ENCODE assay signal across 9 cellular contexts in the genomic region with DNA sequence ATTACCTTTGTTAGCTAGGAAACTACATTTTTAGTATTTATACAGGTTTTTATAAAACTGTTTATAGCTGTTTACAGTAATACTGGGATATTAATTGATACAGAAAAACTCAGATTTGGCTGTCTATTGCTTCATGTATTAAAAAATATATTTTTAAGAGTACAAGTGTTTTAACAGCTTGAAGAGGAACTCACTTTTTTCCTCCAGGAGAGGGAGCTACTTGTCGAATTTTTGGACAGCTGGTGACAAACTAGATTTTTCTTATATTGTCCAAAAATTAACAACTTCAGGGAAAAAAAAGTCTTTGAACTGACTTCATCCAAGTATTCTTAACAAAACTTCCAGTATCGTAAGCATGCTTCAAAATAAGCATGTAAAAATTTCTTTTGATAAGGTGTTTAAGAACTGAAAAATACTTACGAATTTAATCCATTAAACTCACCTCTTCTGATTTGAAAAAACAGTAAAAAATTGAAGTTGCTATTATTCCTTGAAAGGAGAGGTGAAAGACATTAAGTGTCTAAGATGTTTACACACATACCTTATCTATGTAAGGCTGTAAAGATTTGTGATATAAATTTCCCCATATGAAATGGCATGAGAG. TPM values are rescaled to one million over a fixed set of nuclear protein-coding genes. Genes with fewer than 3 reads are reported as not detected.
DNase-seq lines count a peak whose midpoint lies in the region; ATAC-seq and TF ChIP-seq lines count a peak whose summit lies in the region.
"Had no signal": no experiment of that assay in that cellular context is flagged by ENCODE, and none has a peak within 500 bp of the region (broad histone marks: within the 10 kb centered on the region; RNA-seq: fewer than 3 reads in every experiment).

No MANE protein-coding gene starts in this region.

- no peaks in the 10 kb centered on the region for H4K20me1 ChIP-seq in H9 (ENCODE audit: control insufficient read depth, insufficient read depth, insufficient read length)
- H4K20me1 ChIP-seq in OCI-LY3 (ENCODE audit: insufficient read depth, low read length) = peaks cover 58% of the 10 kb centered on the region
- H4K20me1 ChIP-seq in osteoblast (ENCODE audit: insufficient read depth, low read length) = no peaks in the 10 kb centered on the region

- H3T11ph ChIP-seq in H9 (ENCODE audit: low read length) = no peak overlapping the region

- H2AK5ac ChIP-seq in H9 (ENCODE audit: insufficient read length, low read length) = no peak overlapping the region

- H3K23me2 ChIP-seq in H9 (ENCODE audit: insufficient read length, low read depth, low read length, poor library complexity, severe bottlenecking) = peaks cover 20% of the 10 kb centered on the region

- H3K79me1 ChIP-seq in H9 (ENCODE audit: insufficient read depth, low read depth, low read length, poor library complexity, severe bottlenecking) = no peaks in the 10 kb centered on the region

- H3K9me3 ChIP-seq in H9 (ENCODE audit: control insufficient read depth, low read depth, low read length) (no peaks in the 10 kb centered on the region), OCI-LY3 (ENCODE audit: insufficient read depth, low read length) (no peaks in the 10 kb centered on the region), endodermal cell (ENCODE audit: control insufficient read depth, low read length) (no peaks in the 10 kb centered on the region), osteoblast (ENCODE audit: low read depth, low read length) (no peaks in the 10 kb centered on the region)

- H3K4me3 Mint-ChIP-seq in H9 (no peak overlapping the region), endodermal cell (peak overlapping the region; percentile 86)
- H3K4me3 Mint-ChIP-seq in activated T-cell treated with anti-CD3 and anti-CD28 coated beads, Interleukin-2, amount 50 U/mL, for 4 hours = no peak overlapping the region

- H2AFZ ChIP-seq in H9 (ENCODE audit: low read length) (no peak overlapping the region), OCI-LY3 (ENCODE audit: low read depth, low read length) (no peak overlapping the region), osteoblast (ENCODE audit: low read length) (no peak overlapping the region)

- peaks cover 13% of the 10 kb centered on the region; the same call in 1 of the 2 replicates for H3K79me2 ChIP-seq in H9 (ENCODE audit: insufficient read depth, low read length)
- peaks cover 87% of the 10 kb centered on the region for H3K79me2 ChIP-seq in OCI-LY3 (ENCODE audit: low read length)
- H3K79me2 ChIP-seq in osteoblast (ENCODE audit: insufficient read depth, low read length) = peaks cover 31% of the 10 kb centered on the region

- H4K8ac ChIP-seq in H9 (replicated peaks; ENCODE audit: insufficient read length, low read depth, low read length) = no peak overlapping the region

- H2BK5ac ChIP-seq in H9 (ENCODE audit: insufficient read length, low read length) = no peak overlapping the region

- TF ChIP-seq CTCF in H9 (conservative IDR thresholded peaks at IDR 0.05) (peak; percentile 70), OCI-LY3 (IDR thresholded peaks at IDR 0.05; ENCODE audit: low read depth, low read length) (peak; percentile 77), endodermal cell (conservative IDR thresholded peaks at IDR 0.05) (peak; percentile 82), osteoblast (IDR thresholded peaks at IDR 0.05; ENCODE audit: extremely low read depth, low read depth, low read length) (peak; percentile 64)

- H3K27me3 Mint-ChIP-seq in H9 (ENCODE audit: low read depth) (no peaks in the 10 kb centered on the region), endodermal cell (ENCODE audit: insufficient read depth) (no peaks in the 10 kb centered on the region)
- no peaks in the 10 kb centered on the region for H3K27me3 Mint-ChIP-seq in activated T-cell treated with anti-CD3 and anti-CD28 coated beads, Interleukin-2, amount 50 U/mL, for 4 hours (ENCODE audit: low read depth)
- H3K27me3 Mint-ChIP-seq: memory B cell had no signal

- H3K36me3 Mint-ChIP-seq in H9 (ENCODE audit: insufficient read depth in 1 of 3, low read depth in 3 of 3) = peaks cover 0 to 4% (median 4%) of the 10 kb centered on the region in 3 experiments; a peak in 4 of 7 replicates
- peaks cover 3% of the 10 kb centered on the region for H3K36me3 Mint-ChIP-seq in endodermal cell (ENCODE audit: low read depth)
- H3K36me3 Mint-ChIP-seq in activated T-cell treated with anti-CD3 and anti-CD28 coated beads, Interleukin-2, amount 50 U/mL, for 4 hours (ENCODE audit: insufficient read depth) = no peaks in the 10 kb centered on the region
- H3K36me3 Mint-ChIP-seq: memory B cell had no signal

- H2BK15ac ChIP-seq in H9 (ENCODE audit: low read depth, low read length) = no peak overlapping the region

- no peak overlapping the region for H2BK120ac ChIP-seq in H9 (ENCODE audit: low read depth, low read length, poor library complexity, severe bottlenecking)

- H3K27ac Mint-ChIP-seq in H9 (no peak overlapping the region), endodermal cell (no peak overlapping the region)

- H3K18ac ChIP-seq in H9 (ENCODE audit: insufficient read length, low read depth, low read length) = no peak overlapping the region

- H3K4me1 Mint-ChIP-seq in H9 (peaks cover 39 to 48% of the 10 kb centered on the region in 2 experiments), endodermal cell (peaks cover 35% of the 10 kb centered on the region)
- H3K4me1 Mint-ChIP-seq in activated T-cell treated with anti-CD3 and anti-CD28 coated beads, Interleukin-2, amount 50 U/mL, for 4 hours (ENCODE audit: low read depth) = peaks cover 48% of the 10 kb centered on the region

- DNase-seq in Ammon's horn (ENCODE audit: low spot score) (peak; percentile 64), H9 (no peak), endodermal cell (no peak), osteoblast (ENCODE audit: insufficient read length, low spot score, missing footprints) (peak; percentile 17), NK-92 (lab: John Stamatoyannopoulos, UW; ENCODE audit: unreplicated experiment) (no peak)
- no peak for DNase-seq in activated T-cell treated with anti-CD3 and anti-CD28 coated beads, Interleukin-2, amount 50 U/mL, for 4 hours

- no peak overlapping the region for H3K9ac ChIP-seq in H9 (ENCODE audit: extremely low read depth, insufficient read length, low read length)
- peak overlapping the region; percentile 98 for H3K9ac ChIP-seq in OCI-LY3 (ENCODE audit: low read length)
- peak overlapping the region; percentile 66 for H3K9ac ChIP-seq in endodermal cell (ENCODE audit: extremely low read depth, low read length, poor library complexity, severe bottlenecking)

- no peak overlapping the region for H4K91ac ChIP-seq in H9 (ENCODE audit: insufficient read length, low read depth, low read length)

- no peak overlapping the region for H4K5ac ChIP-seq in H9 (ENCODE audit: insufficient read length, low read depth, low read length)

- no peak overlapping the region for H2BK12ac ChIP-seq in H9 (ENCODE audit: insufficient read length, low read depth, low read length)

- no peak overlapping the region for H2BK20ac ChIP-seq in H9 (ENCODE audit: low read depth, low read length, poor library complexity, severe bottlenecking)

- no peak overlapping the region for H3K56ac ChIP-seq in H9 (ENCODE audit: insufficient read length, low read depth, low read length)

- no peak for ATAC-seq in activated T-cell treated with anti-CD3 and anti-CD28 coated beads, Interleukin-2, amount 50 U/mL, for 4 hours
- no peak for ATAC-seq in GM18909 (IDR thresholded peaks at IDR 0.05; ENCODE audit: poor library complexity, unreplicated experiment)

- no peak overlapping the region for H3K4ac ChIP-seq in H9 (ENCODE audit: low read depth, low read length)

- no peak overlapping the region for H3K23ac ChIP-seq in H9 (ENCODE audit: insufficient read length, low read depth, low read length)

- H3K9me3 Mint-ChIP-seq in H9 (no peaks in the 10 kb centered on the region; a peak in 3 of 5 replicates), endodermal cell (no peaks in the 10 kb centered on the region)
- H3K9me3 Mint-ChIP-seq in activated T-cell treated with anti-CD3 and anti-CD28 coated beads, Interleukin-2, amount 50 U/mL, for 4 hours = no peaks in the 10 kb centered on the region
- H3K9me3 Mint-ChIP-seq: memory B cell had no signal

- H3K27ac ChIP-seq in H9 (ENCODE audit: insufficient read length, low read depth, low read length) (no peak overlapping the region), OCI-LY3 (ENCODE audit: low read length) (peak overlapping the region; percentile 95), endodermal cell (ENCODE audit: low read depth, low read length) (no peak overlapping the region), osteoblast (ENCODE audit: low read depth, low read length) (peak overlapping the region; percentile 48)

- H3K27me3 ChIP-seq in H9 (ENCODE audit: insufficient read depth, low read length) = no peaks in the 10 kb centered on the region
- no peaks in the 10 kb centered on the region for H3K27me3 ChIP-seq in OCI-LY3 (ENCODE audit: low read depth, low read length)
- no peaks in the 10 kb centered on the region for H3K27me3 ChIP-seq in endodermal cell (ENCODE audit: control insufficient read depth, insufficient read depth, low read length, poor library complexity, severe bottlenecking)
- H3K27me3 ChIP-seq in osteoblast (ENCODE audit: insufficient read depth, low read length) = no peaks in the 10 kb centered on the region

- peak overlapping the region; percentile 97 for H3K4me3 ChIP-seq in OCI-LY3 (ENCODE audit: low read length)
- peak overlapping the region; percentile 96 for H3K4me3 ChIP-seq in endodermal cell (ENCODE audit: low read length)
- H3K4me3 ChIP-seq in osteoblast (ENCODE audit: insufficient read depth, low read length) = no peak overlapping the region

- no peak overlapping the region for H3K14ac ChIP-seq in H9 (ENCODE audit: insufficient read depth, low read length)

- no peaks in the 10 kb centered on the region; the same call in 1 of the 2 replicates for H3K4me1 ChIP-seq in H9 (ENCODE audit: insufficient read depth, low read length)
- H3K4me1 ChIP-seq in OCI-LY3 (ENCODE audit: low read length) = peaks cover 37% of the 10 kb centered on the region
- no peaks in the 10 kb centered on the region for H3K4me1 ChIP-seq in endodermal cell (ENCODE audit: control insufficient read depth, insufficient read depth, low read length)
- peaks cover 28% of the 10 kb centered on the region for H3K4me1 ChIP-seq in osteoblast (ENCODE audit: insufficient read depth, low read length)

- no CpG with 5 or more reads among the region's 3 CpGs for WGBS in H9 (ENCODE audit: extremely low coverage, insufficient read length, low lambda C conversion rate)
- WGBS in endodermal cell (ENCODE audit: insufficient coverage in 1 of 2, insufficient read length in 1 of 2), 2 experiments = 42% methylated on average over 2 of the region's 3 CpGs; no CpG with 5 or more reads in 1 of the 2 experiments

- peaks cover 7% of the 10 kb centered on the region for H3K36me3 ChIP-seq in OCI-LY3 (replicated peaks; ENCODE audit: low read depth, low read length)
- H3K36me3 ChIP-seq in endodermal cell (ENCODE audit: control insufficient read depth, insufficient read depth, low read length) = no peaks in the 10 kb centered on the region
- no peaks in the 10 kb centered on the region for H3K36me3 ChIP-seq in osteoblast (ENCODE audit: insufficient read depth, low read length)

- no peak overlapping the region for H3K4me2 ChIP-seq in H9 (ENCODE audit: insufficient read depth, insufficient read length, low read length)
- peak overlapping the region; percentile 79 for H3K4me2 ChIP-seq in OCI-LY3 (ENCODE audit: low read length)
- no peak overlapping the region for H3K4me2 ChIP-seq in osteoblast (ENCODE audit: insufficient read depth, low read length)

RNA-seq across cellular contexts. Expression of a gene that starts 4.0 kb away (rescaled TPM):
- 22.0 and 22.9 TPM in 2 replicates for total RNA-seq in H9 (2021)
- 10 to 100 TPM; 40.5 to 42.5 TPM for total RNA-seq in endodermal cell
- 24.6 TPM for polyA plus RNA-seq in endodermal cell (2013, experiment 1 of 2)
- 23.2 TPM for polyA plus RNA-seq in endodermal cell (2013, experiment 2 of 2)
- 18.0 and 38.0 TPM in 2 replicates for total RNA-seq in osteoblast
- 1 to 10 TPM; 7.3 to 8.5 (median 8.0) TPM for total RNA-seq in activated T-cell treated with anti-CD3 and anti-CD28 coated beads, Interleukin-2, amount 50 U/mL, for 4 hours

Comparison
In these comparisons a context has a peak if more than half of its experiments do, and no peak if none do; other contexts are left out.
1. DNase-seq: peak in Ammon's horn (single experiment) and osteoblast (single experiment); none in H9 (single experiment), endodermal cell (single experiment), activated T-cell treated with anti-CD3 and anti-CD28 coated beads, Interleukin-2, amount 50 U/mL, for 4 hours (single experiment) and NK-92 (single experiment).
2. H3K27ac ChIP-seq: peak in OCI-LY3 (single experiment) and osteoblast (single experiment); none in H9 (single experiment) and endodermal cell (single experiment).
3. Peak in every context shown above with its lines, with median percentiles within 50 percentile points of each other: CTCF ChIP-seq.